ENCODE assay signal across 14 cellular contexts in the genomic region with DNA sequence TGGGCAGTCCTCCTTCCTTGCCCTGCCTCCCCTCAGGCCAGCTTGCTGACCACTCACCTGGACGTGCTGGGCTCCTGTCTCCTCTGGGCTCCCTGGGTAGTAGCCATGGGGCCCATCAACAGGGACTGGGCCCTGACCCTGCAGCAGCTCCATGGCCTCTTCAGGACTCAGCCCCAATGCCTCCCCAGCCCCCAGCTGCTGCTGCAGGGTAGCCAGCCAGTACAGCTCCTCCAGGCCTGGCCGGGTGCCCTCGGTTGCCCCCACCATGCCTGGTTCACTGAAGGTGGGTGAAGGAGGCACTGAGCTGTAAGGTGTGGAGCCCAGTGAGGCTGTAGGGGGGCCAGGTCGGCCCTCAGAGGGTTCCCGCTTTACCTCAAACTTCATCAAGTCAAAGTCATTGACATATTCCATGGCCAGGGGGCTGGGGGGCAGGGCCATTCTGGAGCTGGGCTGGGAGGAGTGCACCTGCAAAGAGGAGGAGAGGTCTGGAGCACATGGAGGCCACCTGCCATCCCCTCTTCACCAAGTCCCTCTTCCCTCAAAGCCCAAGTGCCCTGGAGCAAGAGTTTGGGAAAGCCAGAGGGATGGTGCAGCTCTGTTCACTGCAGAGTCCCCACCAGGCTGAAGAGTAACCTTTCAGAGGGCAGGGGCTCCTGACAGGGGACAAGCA. TPM values are rescaled to one million over a fixed set of nuclear protein-coding genes. Genes with fewer than 3 reads are reported as not detected.
A peak's percentile ranks its signal among the peaks of the same experiment; 100 is the strongest.
DNase-seq lines count a peak whose midpoint lies in the region; ATAC-seq and TF ChIP-seq lines count a peak whose summit lies in the region.
"Had no signal": no experiment of that assay in that cellular context is flagged by ENCODE, and none has a peak within 500 bp of the region (broad histone marks: within the 10 kb centered on the region; RNA-seq: fewer than 3 reads in every experiment).

No MANE protein-coding gene starts in this region.

- CTCF ChIA-PET in activated naive CD4-positive, alpha-beta T cell treated with anti-CD3 and anti-CD28 coated beads for 36 hours (lab: Charles Lee) = interaction anchor here (1.3 to 5.1 kb wide), 4 partner anchors 11 to 27 kb away, joined by 3 to 76 read pairs (median 57); a partner anchor contains a TSS
- CTCF ChIA-PET in activated B cell treated with CpG ODN at 0.5 μM for 24 hours (lab: Charles Lee) = interaction anchor here (1.1 to 4.0 kb wide), 3 partner anchors 8 to 24 kb away, joined by 5 to 24 read pairs (median 5); no protein-coding TSS in a partner anchor

- H3K9me2 ChIP-seq in hepatocyte (replicated peaks; ENCODE audit: insufficient read depth) = no peaks in the 10 kb centered on the region

- no peak overlapping the region for H3K27ac Mint-ChIP-seq in activated naive CD4-positive, alpha-beta T cell treated with anti-CD3 and anti-CD28 coated beads for 36 hours
- H3K27ac Mint-ChIP-seq in activated B cell treated with CpG ODN at 0.5 μM for 24 hours (peak overlapping the region; percentile 79), glutamatergic neuron (ENCODE audit: unreplicated experiment) (peak overlapping the region; percentile 99), progenitor cell of endocrine pancreas (no peak overlapping the region)

- intact Hi-C loops in activated naive CD4-positive, alpha-beta T cell treated with anti-CD3 and anti-CD28 coated beads for 36 hours (cut with micrococcal nuclease) = no loop called here
- intact Hi-C loops in activated B cell treated with CpG ODN at 0.5 μM for 24 hours (cut with micrococcal nuclease) = no loop called here
- intact Hi-C loops in colonic mucosa (cut with DNase I) = no loop called here
- intact Hi-C loops in dorsolateral prefrontal cortex (cut with DNase I) = no loop called here

- H3K9me3 Mint-ChIP-seq in activated naive CD4-positive, alpha-beta T cell treated with anti-CD3 and anti-CD28 coated beads for 36 hours = no peaks in the 10 kb centered on the region
- no peaks in the 10 kb centered on the region for H3K9me3 Mint-ChIP-seq in activated B cell treated with CpG ODN at 0.5 μM for 24 hours
- H3K9me3 Mint-ChIP-seq in glutamatergic neuron (ENCODE audit: unreplicated experiment) = peaks cover 36% of the 10 kb centered on the region
- H3K9me3 Mint-ChIP-seq in progenitor cell of endocrine pancreas (ENCODE audit: low read depth) = no peaks in the 10 kb centered on the region

- no peaks in the 10 kb centered on the region for H3K4me1 ChIP-seq in colonic mucosa
- peaks cover 3% of the 10 kb centered on the region for H3K4me1 ChIP-seq in hepatocyte (ENCODE audit: insufficient read depth)

- WGBS in hepatocyte (ENCODE audit: low lambda C conversion rate, missing lambda C conversion rate) = 95% methylated on average over 5 of the region's 5 CpGs

- H3K9me3 ChIP-seq in colonic mucosa (no peaks in the 10 kb centered on the region), hepatocyte (ENCODE audit: low read depth) (no peaks in the 10 kb centered on the region)
- H3K9me3 ChIP-seq: left lung had no signal

- H3K27ac ChIP-seq in colonic mucosa = no peak overlapping the region
- peak overlapping the region in 3 of 59 donors; percentile 0 to 88 (median 62) for H3K27ac ChIP-seq in dorsolateral prefrontal cortex
- no peak overlapping the region for H3K27ac ChIP-seq in hepatocyte
- H3K27ac ChIP-seq: brain microvascular endothelial cell had no signal

- H3K27me3 ChIP-seq in colonic mucosa = no peaks in the 10 kb centered on the region
- no peaks in the 10 kb centered on the region for H3K27me3 ChIP-seq in dorsolateral prefrontal cortex
- peaks cover 4% of the 10 kb centered on the region for H3K27me3 ChIP-seq in hepatocyte

- DNase-seq in activated naive CD4-positive, alpha-beta T cell treated with anti-CD3 and anti-CD28 coated beads for 36 hours = no peak
- DNase-seq in activated naive CD4-positive, alpha-beta T cell treated with anti-CD3 and anti-CD28 coated beads, Interleukin-2, amount 50 U/mL, for 16 hours = no peak
- DNase-seq in activated B cell treated with CpG ODN at 0.5 μM for 24 hours = no peak
- DNase-seq in glutamatergic neuron = no peak
- DNase-seq in progenitor cell of endocrine pancreas (ENCODE audit: low spot score, unreplicated experiment) = no peak
- DNase-seq in colonic mucosa = no peak
- no peak for DNase-seq in dorsolateral prefrontal cortex
- DNase-seq in hepatocyte (ENCODE audit: low spot score) = no peak
- DNase-seq: activated CD4-positive, CD25-positive, alpha-beta regulatory T cell; brain microvascular endothelial cell; NCI-H1930; NCI-H748 treated with DMSO at 0.1 percent for 48 hours; stimulated activated CD4-positive, alpha-beta T cell treated with anti-CD3 and anti-CD28 coated beads, Interleukin-4, amount 100 ng/mL, for 4 hours had no signal

- H3K9ac ChIP-seq in colonic mucosa (ENCODE audit: low read depth in 2 of 2, low read length in 2 of 2) = no peak overlapping the region

- POLR2A ChIA-PET in activated B cell treated with CpG ODN at 0.5 μM for 24 hours (lab: Charles Lee) = interaction anchor here (1.1 to 5.1 kb wide), 8 partner anchors 10 to 160 kb away, joined by 4 to 111 read pairs (median 15); a partner anchor contains a TSS

- H2AFZ ChIP-seq in hepatocyte = no peak overlapping the region

- H3K4me3 Mint-ChIP-seq in activated naive CD4-positive, alpha-beta T cell treated with anti-CD3 and anti-CD28 coated beads for 36 hours = peak overlapping the region; percentile 71
- peak overlapping the region; percentile 82 for H3K4me3 Mint-ChIP-seq in activated B cell treated with CpG ODN at 0.5 μM for 24 hours
- H3K4me3 Mint-ChIP-seq in glutamatergic neuron (ENCODE audit: unreplicated experiment) = peak overlapping the region; percentile 82
- peak overlapping the region; percentile 76 for H3K4me3 Mint-ChIP-seq in progenitor cell of endocrine pancreas (ENCODE audit: low read depth)

- no peak overlapping the region for H3K4me2 ChIP-seq in hepatocyte

- H3K4me3 ChIP-seq in colonic mucosa (no peak overlapping the region), dorsolateral prefrontal cortex (no peak overlapping the region), hepatocyte (no peak overlapping the region)

- H3K36me3 ChIP-seq in colonic mucosa (no peaks in the 10 kb centered on the region), hepatocyte (replicated peaks; ENCODE audit: insufficient read depth, low read depth) (no peaks in the 10 kb centered on the region)
- H3K36me3 ChIP-seq: brain microvascular endothelial cell, left lung had no signal

- H3K27me3 Mint-ChIP-seq in activated naive CD4-positive, alpha-beta T cell treated with anti-CD3 and anti-CD28 coated beads for 36 hours (ENCODE audit: low read depth) = no peaks in the 10 kb centered on the region
- H3K27me3 Mint-ChIP-seq in activated B cell treated with CpG ODN at 0.5 μM for 24 hours = no peaks in the 10 kb centered on the region
- H3K27me3 Mint-ChIP-seq in glutamatergic neuron (ENCODE audit: unreplicated experiment) = peaks cover 31% of the 10 kb centered on the region
- peaks cover 58% of the 10 kb centered on the region for H3K27me3 Mint-ChIP-seq in progenitor cell of endocrine pancreas

- peaks cover 15% of the 10 kb centered on the region for H3K4me1 Mint-ChIP-seq in activated naive CD4-positive, alpha-beta T cell treated with anti-CD3 and anti-CD28 coated beads for 36 hours (ENCODE audit: low read depth)
- peaks cover 25% of the 10 kb centered on the region for H3K4me1 Mint-ChIP-seq in activated B cell treated with CpG ODN at 0.5 μM for 24 hours
- H3K4me1 Mint-ChIP-seq in glutamatergic neuron (ENCODE audit: low read depth, unreplicated experiment) = peaks cover 57% of the 10 kb centered on the region
- H3K4me1 Mint-ChIP-seq in progenitor cell of endocrine pancreas (ENCODE audit: low read depth) = peaks cover 6% of the 10 kb centered on the region

- no peak for ATAC-seq in activated B cell treated with CpG ODN at 0.5 μM for 24 hours (ENCODE audit: low read depth)

- H4K20me1 ChIP-seq in hepatocyte (ENCODE audit: insufficient read depth, poor library complexity, severe bottlenecking) = no peaks in the 10 kb centered on the region

- TF ChIP-seq CTCF in activated B cell treated with CpG ODN at 0.5 μM for 24 hours (IDR thresholded peaks at IDR 0.05) = no peak
- TF ChIP-seq CTCF in glutamatergic neuron (IDR thresholded peaks at IDR 0.05; ENCODE audit: partially characterized antibody, unreplicated experiment) = no peak
- TF ChIP-seq CTCF in progenitor cell of endocrine pancreas (IDR thresholded peaks at IDR 0.05; ENCODE audit: unreplicated experiment) = no peak
- TF ChIP-seq CTCF in colonic mucosa (IDR thresholded peaks at IDR 0.05) = no peak
- no peak for TF ChIP-seq CTCF in dorsolateral prefrontal cortex (IDR thresholded peaks at IDR 0.05 in 54 of 56, conservative IDR thresholded peaks at IDR 0.05 in 2 of 56; ENCODE audit: low read depth in 1 of 56, partially characterized antibody in 56 of 56)
- TF ChIP-seq CTCF in hepatocyte (IDR thresholded peaks at IDR 0.05; ENCODE audit: poor library complexity) = no peak

- H3K36me3 Mint-ChIP-seq in activated naive CD4-positive, alpha-beta T cell treated with anti-CD3 and anti-CD28 coated beads for 36 hours (ENCODE audit: low read depth) = no peaks in the 10 kb centered on the region
- H3K36me3 Mint-ChIP-seq in activated B cell treated with CpG ODN at 0.5 μM for 24 hours (ENCODE audit: low read depth) (no peaks in the 10 kb centered on the region), glutamatergic neuron (ENCODE audit: unreplicated experiment) (peaks cover 9% of the 10 kb centered on the region), progenitor cell of endocrine pancreas (ENCODE audit: insufficient read depth) (no peaks in the 10 kb centered on the region)

- no peaks in the 10 kb centered on the region for H3K79me2 ChIP-seq in hepatocyte

RNA-seq across cellular contexts. Expression of a gene that starts 11.2 kb away (rescaled TPM):
- not detected for total RNA-seq in activated naive CD4-positive, alpha-beta T cell treated with anti-CD3 and anti-CD28 coated beads for 36 hours
- total RNA-seq in activated B cell treated with CpG ODN at 0.5 μM for 24 hours (0.09 TPM in 1 of 2 replicates, not detected in the other), glutamatergic neuron (ENCODE audit: unreplicated experiment) (0.44 TPM), progenitor cell of endocrine pancreas (not detected in 2 replicates), colonic mucosa (under 1 TPM in 1 of 2 donors, not detected in 1; 0.45 TPM), dorsolateral prefrontal cortex (100 to 1,000 TPM in 5 of 120 experiments, 10 to 100 TPM in 115; 35.8 to 117 (median 63.9) TPM), hepatocyte (not detected in 2 replicates)
- not detected in 2 replicates for polyA plus RNA-seq in hepatocyte
- total RNA-seq: left lung had no signal

RNA-seq across cellular contexts. Expression of a gene that starts 11.6 kb away (rescaled TPM):
- total RNA-seq in activated naive CD4-positive, alpha-beta T cell treated with anti-CD3 and anti-CD28 coated beads for 36 hours = 100 to 1,000 TPM; 117 TPM
- total RNA-seq in activated B cell treated with CpG ODN at 0.5 μM for 24 hours (82.1 and 102 TPM in 2 replicates), glutamatergic neuron (ENCODE audit: unreplicated experiment) (99.9 TPM), progenitor cell of endocrine pancreas (29.7 and 34.7 TPM in 2 replicates), colonic mucosa (100 to 1,000 TPM; 133 to 173 TPM), dorsolateral prefrontal cortex (10 to 100 TPM in 7 of 120 experiments, 1 to 10 TPM in 113; 2.6 to 11.6 (median 6.5) TPM), hepatocyte (68.7 and 76.5 TPM in 2 replicates)
- 75.0 and 88.8 TPM in 2 replicates for polyA plus RNA-seq in hepatocyte

RNA-seq across cellular contexts. Expression of a gene that starts 30.7 kb away (rescaled TPM):
- under 1 TPM; 0.48 to 0.99 TPM for total RNA-seq in activated naive CD4-positive, alpha-beta T cell treated with anti-CD3 and anti-CD28 coated beads for 36 hours
- 3.5 and 3.9 TPM in 2 replicates for total RNA-seq in activated B cell treated with CpG ODN at 0.5 μM for 24 hours
- 108 TPM for total RNA-seq in glutamatergic neuron (ENCODE audit: unreplicated experiment)
- total RNA-seq in progenitor cell of endocrine pancreas = 4.3 and 4.9 TPM in 2 replicates
- 1 to 10 TPM in 1 of 2 donors, under 1 TPM in 1; 0.29 to 2.1 TPM for total RNA-seq in colonic mucosa
- total RNA-seq in dorsolateral prefrontal cortex = 10 to 100 TPM in 74 of 120 experiments, 1 to 10 TPM in 46; 6.6 to 22.8 (median 11.2) TPM
- 0.37 and 0.40 TPM in 2 replicates for total RNA-seq in hepatocyte
- 0.46 TPM in 1 of 2 replicates, not detected in the other for polyA plus RNA-seq in hepatocyte

RNA-seq across cellular contexts. Expression of a gene that starts 32.0 kb away (rescaled TPM):
- total RNA-seq in activated naive CD4-positive, alpha-beta T cell treated with anti-CD3 and anti-CD28 coated beads for 36 hours = 10 to 100 TPM; 79.4 to 84.0 TPM
- total RNA-seq in activated B cell treated with CpG ODN at 0.5 μM for 24 hours (84.3 and 86.5 TPM in 2 replicates), glutamatergic neuron (ENCODE audit: unreplicated experiment) (54.1 TPM), progenitor cell of endocrine pancreas (79.7 and 80.9 TPM in 2 replicates), colonic mucosa (100 to 1,000 TPM in 1 of 2 donors, 10 to 100 TPM in 1; 89.2 to 106 TPM), dorsolateral prefrontal cortex (100 to 1,000 TPM in 3 of 120 experiments, 10 to 100 TPM in 117; 58.6 to 104 (median 77.7) TPM), hepatocyte (78.9 and 85.4 TPM in 2 replicates)
- 50.3 and 55.6 TPM in 2 replicates for polyA plus RNA-seq in hepatocyte

RNA-seq across cellular contexts. Expression of a gene that starts 32.2 kb away (rescaled TPM):
- total RNA-seq in activated naive CD4-positive, alpha-beta T cell treated with anti-CD3 and anti-CD28 coated beads for 36 hours = 1 to 10 TPM; 1.7 to 1.9 TPM
- total RNA-seq in activated B cell treated with CpG ODN at 0.5 μM for 24 hours (5.4 and 5.5 TPM in 2 replicates), glutamatergic neuron (ENCODE audit: unreplicated experiment) (3.7 TPM), progenitor cell of endocrine pancreas (2.3 and 2.8 TPM in 2 replicates), colonic mucosa (1 to 10 TPM in 1 of 2 donors, under 1 TPM in 1; 0.88 to 2.7 TPM), dorsolateral prefrontal cortex (1 to 10 TPM; 1.7 to 6.4 (median 3.6) TPM), hepatocyte (1.2 and 4.8 TPM in 2 replicates)
- polyA plus RNA-seq in hepatocyte = 2.4 and 3.3 TPM in 2 replicates

Comparison
In these comparisons a context has a peak if more than half of its experiments do, and no peak if none do; other contexts are left out.
1. H3K27ac Mint-ChIP-seq: peak in activated B cell treated with CpG ODN at 0.5 μM for 24 hours (single experiment) and glutamatergic neuron (single experiment); none in activated naive CD4-positive, alpha-beta T cell treated with anti-CD3 and anti-CD28 coated beads for 36 hours (single experiment) and progenitor cell of endocrine pancreas (single experiment).
2. RNA of a gene that starts 11.2 kb away (total RNA-seq): 35.8 to 117 TPM in dorsolateral prefrontal cortex; 0.45 TPM in colonic mucosa, 0.44 TPM in glutamatergic neuron (single experiment), 0.09 TPM in activated B cell treated with CpG ODN at 0.5 μM for 24 hours, not detected in activated naive CD4-positive, alpha-beta T cell treated with anti-CD3 and anti-CD28 coated beads for 36 hours, not detected in progenitor cell of endocrine pancreas and not detected in hepatocyte; every median in the first group is over 10 times any median in the second.
3. Peak in every context shown above with its lines, with median percentiles within 50 percentile points of each other: H3K4me3 Mint-ChIP-seq.